Comparison of ENCODE assay signal across 1 cellular context in the genomic region with DNA sequence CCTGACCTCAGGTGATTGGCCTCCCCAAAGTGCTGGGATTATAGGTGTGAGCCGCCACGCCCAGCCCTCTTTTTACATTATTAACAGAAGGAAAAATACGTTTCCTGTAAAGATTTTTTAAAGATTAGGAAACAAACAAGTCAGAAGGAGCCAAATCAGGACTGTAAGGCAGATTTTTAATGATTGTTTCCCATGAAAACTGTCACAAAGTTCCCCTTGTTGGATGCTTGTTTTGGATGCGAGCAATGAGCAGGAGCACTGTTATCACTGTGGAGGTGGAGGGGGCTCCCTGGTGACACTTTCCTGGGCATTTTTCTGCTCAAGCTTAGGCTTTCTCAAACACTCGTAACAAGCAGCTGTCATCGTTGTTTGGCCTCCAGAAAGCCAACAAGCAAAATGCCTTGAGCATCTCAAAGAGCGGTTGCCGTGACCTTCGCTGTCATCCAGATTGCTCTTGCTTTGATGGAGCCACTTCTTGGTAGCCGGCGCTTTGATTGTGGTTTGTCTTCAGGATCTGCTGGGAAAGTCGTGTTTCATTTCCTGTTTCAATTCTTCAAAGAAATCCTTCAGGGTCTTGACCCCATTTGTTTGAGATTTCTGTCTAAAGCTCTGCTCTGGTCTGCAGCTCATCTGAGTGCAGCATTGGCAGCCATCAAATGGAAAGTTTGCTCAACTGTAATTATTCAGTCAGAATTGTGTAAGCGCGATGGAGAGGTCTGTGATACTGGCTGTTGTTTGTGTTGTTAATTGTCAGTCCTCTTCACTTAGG.
TF ChIP-seq lines count a peak whose summit lies in the region.

No MANE protein-coding gene starts in this region.

TF ChIP-seq in HepG2, 621 proteins besides CTCF, POLR2A, EP300 and RAD21 (continued from another document):
- TF ChIP-seq, protein P1, sequence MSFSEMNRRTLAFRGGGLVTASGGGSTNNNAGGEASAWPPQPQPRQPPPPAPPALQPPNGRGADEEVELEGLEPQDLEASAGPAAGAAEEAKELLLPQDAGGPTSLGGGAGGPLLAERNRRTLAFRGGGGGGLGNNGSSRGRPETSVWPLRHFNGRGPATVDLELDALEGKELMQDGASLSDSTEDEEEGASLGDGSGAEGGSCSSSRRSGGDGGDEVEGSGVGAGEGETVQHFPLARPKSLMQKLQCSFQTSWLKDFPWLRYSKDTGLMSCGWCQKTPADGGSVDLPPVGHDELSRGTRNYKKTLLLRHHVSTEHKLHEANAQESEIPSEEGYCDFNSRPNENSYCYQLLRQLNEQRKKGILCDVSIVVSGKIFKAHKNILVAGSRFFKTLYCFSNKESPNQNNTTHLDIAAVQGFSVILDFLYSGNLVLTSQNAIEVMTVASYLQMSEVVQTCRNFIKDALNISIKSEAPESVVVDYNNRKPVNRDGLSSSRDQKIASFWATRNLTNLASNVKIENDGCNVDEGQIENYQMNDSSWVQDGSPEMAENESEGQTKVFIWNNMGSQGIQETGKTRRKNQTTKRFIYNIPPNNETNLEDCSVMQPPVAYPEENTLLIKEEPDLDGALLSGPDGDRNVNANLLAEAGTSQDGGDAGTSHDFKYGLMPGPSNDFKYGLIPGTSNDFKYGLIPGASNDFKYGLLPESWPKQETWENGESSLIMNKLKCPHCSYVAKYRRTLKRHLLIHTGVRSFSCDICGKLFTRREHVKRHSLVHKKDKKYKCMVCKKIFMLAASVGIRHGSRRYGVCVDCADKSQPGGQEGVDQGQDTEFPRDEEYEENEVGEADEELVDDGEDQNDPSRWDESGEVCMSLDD (CRISPR knock-in tag; IDR thresholded peaks at IDR 0.05; ENCODE audit: borderline replicate concordance), result no peak
- TF ChIP-seq, protein P2, sequence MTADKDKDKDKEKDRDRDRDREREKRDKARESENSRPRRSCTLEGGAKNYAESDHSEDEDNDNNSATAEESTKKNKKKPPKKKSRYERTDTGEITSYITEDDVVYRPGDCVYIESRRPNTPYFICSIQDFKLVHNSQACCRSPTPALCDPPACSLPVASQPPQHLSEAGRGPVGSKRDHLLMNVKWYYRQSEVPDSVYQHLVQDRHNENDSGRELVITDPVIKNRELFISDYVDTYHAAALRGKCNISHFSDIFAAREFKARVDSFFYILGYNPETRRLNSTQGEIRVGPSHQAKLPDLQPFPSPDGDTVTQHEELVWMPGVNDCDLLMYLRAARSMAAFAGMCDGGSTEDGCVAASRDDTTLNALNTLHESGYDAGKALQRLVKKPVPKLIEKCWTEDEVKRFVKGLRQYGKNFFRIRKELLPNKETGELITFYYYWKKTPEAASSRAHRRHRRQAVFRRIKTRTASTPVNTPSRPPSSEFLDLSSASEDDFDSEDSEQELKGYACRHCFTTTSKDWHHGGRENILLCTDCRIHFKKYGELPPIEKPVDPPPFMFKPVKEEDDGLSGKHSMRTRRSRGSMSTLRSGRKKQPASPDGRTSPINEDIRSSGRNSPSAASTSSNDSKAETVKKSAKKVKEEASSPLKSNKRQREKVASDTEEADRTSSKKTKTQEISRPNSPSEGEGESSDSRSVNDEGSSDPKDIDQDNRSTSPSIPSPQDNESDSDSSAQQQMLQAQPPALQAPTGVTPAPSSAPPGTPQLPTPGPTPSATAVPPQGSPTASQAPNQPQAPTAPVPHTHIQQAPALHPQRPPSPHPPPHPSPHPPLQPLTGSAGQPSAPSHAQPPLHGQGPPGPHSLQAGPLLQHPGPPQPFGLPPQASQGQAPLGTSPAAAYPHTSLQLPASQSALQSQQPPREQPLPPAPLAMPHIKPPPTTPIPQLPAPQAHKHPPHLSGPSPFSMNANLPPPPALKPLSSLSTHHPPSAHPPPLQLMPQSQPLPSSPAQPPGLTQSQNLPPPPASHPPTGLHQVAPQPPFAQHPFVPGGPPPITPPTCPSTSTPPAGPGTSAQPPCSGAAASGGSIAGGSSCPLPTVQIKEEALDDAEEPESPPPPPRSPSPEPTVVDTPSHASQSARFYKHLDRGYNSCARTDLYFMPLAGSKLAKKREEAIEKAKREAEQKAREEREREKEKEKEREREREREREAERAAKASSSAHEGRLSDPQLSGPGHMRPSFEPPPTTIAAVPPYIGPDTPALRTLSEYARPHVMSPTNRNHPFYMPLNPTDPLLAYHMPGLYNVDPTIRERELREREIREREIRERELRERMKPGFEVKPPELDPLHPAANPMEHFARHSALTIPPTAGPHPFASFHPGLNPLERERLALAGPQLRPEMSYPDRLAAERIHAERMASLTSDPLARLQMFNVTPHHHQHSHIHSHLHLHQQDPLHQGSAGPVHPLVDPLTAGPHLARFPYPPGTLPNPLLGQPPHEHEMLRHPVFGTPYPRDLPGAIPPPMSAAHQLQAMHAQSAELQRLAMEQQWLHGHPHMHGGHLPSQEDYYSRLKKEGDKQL (CRISPR knock-in tag; IDR thresholded peaks at IDR 0.05; ENCODE audit: low read depth), result peak; percentile 78
- no peak for TF ChIP-seq ZBTB3 (CRISPR knock-in tag; IDR thresholded peaks at IDR 0.05; ENCODE audit: borderline replicate concordance, low read depth)
- no peak for TF ChIP-seq ZNF629 (CRISPR knock-in tag; conservative IDR thresholded peaks at IDR 0.05)
- TF ChIP-seq ZFP1 (CRISPR knock-in tag; IDR thresholded peaks at IDR 0.05), result no peak; the same call in 1 of the 2 replicates
- no peak for TF ChIP-seq SATB2 (CRISPR knock-in tag; IDR thresholded peaks at IDR 0.05)
- TF ChIP-seq ESRRA (CRISPR knock-in tag; IDR thresholded peaks at IDR 0.05; ENCODE audit: low read depth), result no peak
- TF ChIP-seq TCF12 (IDR thresholded peaks at IDR 0.05), result no peak
- TF ChIP-seq TCF12 (CRISPR knock-in tag; IDR thresholded peaks at IDR 0.05), result no peak
- TF ChIP-seq YY1 (IDR thresholded peaks at IDR 0.05; ENCODE audit: insufficient read depth, insufficient replicate concordance, low read depth, low read length), result peak; percentile 56
- TF ChIP-seq CERS6 (CRISPR knock-in tag; IDR thresholded peaks at IDR 0.05), result no peak
- no peak for TF ChIP-seq PLSCR1 (CRISPR knock-in tag; IDR thresholded peaks at IDR 0.05; ENCODE audit: borderline replicate concordance)
- TF ChIP-seq GTF3A (CRISPR knock-in tag; conservative IDR thresholded peaks at IDR 0.05), result no peak
- TF ChIP-seq, protein P3, sequence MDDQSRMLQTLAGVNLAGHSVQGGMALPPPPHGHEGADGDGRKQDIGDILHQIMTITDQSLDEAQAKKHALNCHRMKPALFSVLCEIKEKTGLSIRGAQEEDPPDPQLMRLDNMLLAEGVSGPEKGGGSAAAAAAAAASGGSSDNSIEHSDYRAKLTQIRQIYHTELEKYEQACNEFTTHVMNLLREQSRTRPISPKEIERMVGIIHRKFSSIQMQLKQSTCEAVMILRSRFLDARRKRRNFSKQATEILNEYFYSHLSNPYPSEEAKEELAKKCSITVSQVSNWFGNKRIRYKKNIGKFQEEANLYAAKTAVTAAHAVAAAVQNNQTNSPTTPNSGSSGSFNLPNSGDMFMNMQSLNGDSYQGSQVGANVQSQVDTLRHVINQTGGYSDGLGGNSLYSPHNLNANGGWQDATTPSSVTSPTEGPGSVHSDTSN (CRISPR knock-in tag; IDR thresholded peaks at IDR 0.05; ENCODE audit: borderline replicate concordance), result no peak
- TF ChIP-seq, protein P4, sequence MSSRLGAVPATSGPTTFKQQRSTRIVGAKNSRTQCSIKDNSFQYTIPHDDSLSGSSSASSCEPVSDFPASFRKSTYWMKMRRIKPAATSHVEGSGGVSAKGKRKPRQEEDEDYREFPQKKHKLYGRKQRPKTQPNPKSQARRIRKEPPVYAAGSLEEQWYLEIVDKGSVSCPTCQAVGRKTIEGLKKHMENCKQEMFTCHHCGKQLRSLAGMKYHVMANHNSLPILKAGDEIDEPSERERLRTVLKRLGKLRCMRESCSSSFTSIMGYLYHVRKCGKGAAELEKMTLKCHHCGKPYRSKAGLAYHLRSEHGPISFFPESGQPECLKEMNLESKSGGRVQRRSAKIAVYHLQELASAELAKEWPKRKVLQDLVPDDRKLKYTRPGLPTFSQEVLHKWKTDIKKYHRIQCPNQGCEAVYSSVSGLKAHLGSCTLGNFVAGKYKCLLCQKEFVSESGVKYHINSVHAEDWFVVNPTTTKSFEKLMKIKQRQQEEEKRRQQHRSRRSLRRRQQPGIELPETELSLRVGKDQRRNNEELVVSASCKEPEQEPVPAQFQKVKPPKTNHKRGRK (CRISPR knock-in tag; IDR thresholded peaks at IDR 0.05), result no peak
- TF ChIP-seq IRF1 (CRISPR knock-in tag; IDR thresholded peaks at IDR 0.05; ENCODE audit: low read depth), result no peak
- no peak for TF ChIP-seq ZNF841 (CRISPR knock-in tag; IDR thresholded peaks at IDR 0.05; ENCODE audit: borderline replicate concordance)
- peak; percentile 91 for TF ChIP-seq CEBPB (IDR thresholded peaks at IDR 0.05; ENCODE audit: borderline replicate concordance, low read depth, low read length)
- no peak for TF ChIP-seq NFE2 (CRISPR knock-in tag; IDR thresholded peaks at IDR 0.05)
- no peak for TF ChIP-seq ZEB1 (IDR thresholded peaks at IDR 0.05; ENCODE audit: insufficient replicate concordance, low read depth)
- TF ChIP-seq FOXP1 (IDR thresholded peaks at IDR 0.05), result no peak; the same call in 1 of the 2 replicates
- peak; percentile 65 for TF ChIP-seq FOXP1 (CRISPR knock-in tag; IDR thresholded peaks at IDR 0.05)
- TF ChIP-seq DPF2 (CRISPR knock-in tag; IDR thresholded peaks at IDR 0.05; ENCODE audit: borderline replicate concordance, low read depth), result no peak
- no peak for TF ChIP-seq MXD4 (CRISPR knock-in tag; IDR thresholded peaks at IDR 0.05)
- TF ChIP-seq ZNF263 (CRISPR knock-in tag; IDR thresholded peaks at IDR 0.05), result peak; percentile 23; the same call in 1 of the 2 replicates
- no peak for TF ChIP-seq ZNF7 (CRISPR knock-in tag; IDR thresholded peaks at IDR 0.05)
- TF ChIP-seq HES4 (CRISPR knock-in tag; IDR thresholded peaks at IDR 0.05; ENCODE audit: borderline replicate concordance), result no peak
- TF ChIP-seq, protein P5, sequence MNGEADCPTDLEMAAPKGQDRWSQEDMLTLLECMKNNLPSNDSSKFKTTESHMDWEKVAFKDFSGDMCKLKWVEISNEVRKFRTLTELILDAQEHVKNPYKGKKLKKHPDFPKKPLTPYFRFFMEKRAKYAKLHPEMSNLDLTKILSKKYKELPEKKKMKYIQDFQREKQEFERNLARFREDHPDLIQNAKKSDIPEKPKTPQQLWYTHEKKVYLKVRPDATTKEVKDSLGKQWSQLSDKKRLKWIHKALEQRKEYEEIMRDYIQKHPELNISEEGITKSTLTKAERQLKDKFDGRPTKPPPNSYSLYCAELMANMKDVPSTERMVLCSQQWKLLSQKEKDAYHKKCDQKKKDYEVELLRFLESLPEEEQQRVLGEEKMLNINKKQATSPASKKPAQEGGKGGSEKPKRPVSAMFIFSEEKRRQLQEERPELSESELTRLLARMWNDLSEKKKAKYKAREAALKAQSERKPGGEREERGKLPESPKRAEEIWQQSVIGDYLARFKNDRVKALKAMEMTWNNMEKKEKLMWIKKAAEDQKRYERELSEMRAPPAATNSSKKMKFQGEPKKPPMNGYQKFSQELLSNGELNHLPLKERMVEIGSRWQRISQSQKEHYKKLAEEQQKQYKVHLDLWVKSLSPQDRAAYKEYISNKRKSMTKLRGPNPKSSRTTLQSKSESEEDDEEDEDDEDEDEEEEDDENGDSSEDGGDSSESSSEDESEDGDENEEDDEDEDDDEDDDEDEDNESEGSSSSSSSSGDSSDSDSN (CRISPR knock-in tag; IDR thresholded peaks at IDR 0.05), result no peak
- peak; percentile 76; the same call in 1 of the 2 replicates for TF ChIP-seq IRF2 (CRISPR knock-in tag; IDR thresholded peaks at IDR 0.05)
- no peak for TF ChIP-seq POLR2G (IDR thresholded peaks at IDR 0.05; ENCODE audit: low read depth, low read length)
- no peak for TF ChIP-seq HOXD1 (CRISPR knock-in tag; IDR thresholded peaks at IDR 0.05)
- TF ChIP-seq, protein P6, sequence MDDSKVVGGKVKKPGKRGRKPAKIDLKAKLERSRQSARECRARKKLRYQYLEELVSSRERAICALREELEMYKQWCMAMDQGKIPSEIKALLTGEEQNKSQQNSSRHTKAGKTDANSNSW (CRISPR knock-in tag; IDR thresholded peaks at IDR 0.05; ENCODE audit: borderline replicate concordance), result no peak
- no peak for TF ChIP-seq MAFK (conservative IDR thresholded peaks at IDR 0.05 in 1 of 2, IDR thresholded peaks at IDR 0.05 in 1 of 2; ENCODE audit: low read length in 2 of 2)
- TF ChIP-seq ZNF484 (CRISPR knock-in tag; IDR thresholded peaks at IDR 0.05; ENCODE audit: borderline replicate concordance, low read depth), result no peak
- TF ChIP-seq NBN (conservative IDR thresholded peaks at IDR 0.05), result no peak
- no peak for TF ChIP-seq ZNF296 (CRISPR knock-in tag; conservative IDR thresholded peaks at IDR 0.05)
- no peak for TF ChIP-seq SOX6 (IDR thresholded peaks at IDR 0.05)
- TF ChIP-seq SOX6 (CRISPR knock-in tag; IDR thresholded peaks at IDR 0.05), result peak; percentile 93
- no peak for TF ChIP-seq ZNF446 (CRISPR knock-in tag; IDR thresholded peaks at IDR 0.05)
- TF ChIP-seq, protein P7, sequence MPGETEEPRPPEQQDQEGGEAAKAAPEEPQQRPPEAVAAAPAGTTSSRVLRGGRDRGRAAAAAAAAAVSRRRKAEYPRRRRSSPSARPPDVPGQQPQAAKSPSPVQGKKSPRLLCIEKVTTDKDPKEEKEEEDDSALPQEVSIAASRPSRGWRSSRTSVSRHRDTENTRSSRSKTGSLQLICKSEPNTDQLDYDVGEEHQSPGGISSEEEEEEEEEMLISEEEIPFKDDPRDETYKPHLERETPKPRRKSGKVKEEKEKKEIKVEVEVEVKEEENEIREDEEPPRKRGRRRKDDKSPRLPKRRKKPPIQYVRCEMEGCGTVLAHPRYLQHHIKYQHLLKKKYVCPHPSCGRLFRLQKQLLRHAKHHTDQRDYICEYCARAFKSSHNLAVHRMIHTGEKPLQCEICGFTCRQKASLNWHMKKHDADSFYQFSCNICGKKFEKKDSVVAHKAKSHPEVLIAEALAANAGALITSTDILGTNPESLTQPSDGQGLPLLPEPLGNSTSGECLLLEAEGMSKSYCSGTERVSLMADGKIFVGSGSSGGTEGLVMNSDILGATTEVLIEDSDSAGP (CRISPR knock-in tag; IDR thresholded peaks at IDR 0.05; ENCODE audit: borderline replicate concordance), result 0 out of 2 replicates have a peak, but pooled peaks have one; percentile 14
- TF ChIP-seq MTF2 (CRISPR knock-in tag; IDR thresholded peaks at IDR 0.05; ENCODE audit: borderline replicate concordance), result no peak
TF ChIP-seq in HepG2: peak in this region for 140.
